ENCODE assay signal across 8 cellular contexts in the genomic region with DNA sequence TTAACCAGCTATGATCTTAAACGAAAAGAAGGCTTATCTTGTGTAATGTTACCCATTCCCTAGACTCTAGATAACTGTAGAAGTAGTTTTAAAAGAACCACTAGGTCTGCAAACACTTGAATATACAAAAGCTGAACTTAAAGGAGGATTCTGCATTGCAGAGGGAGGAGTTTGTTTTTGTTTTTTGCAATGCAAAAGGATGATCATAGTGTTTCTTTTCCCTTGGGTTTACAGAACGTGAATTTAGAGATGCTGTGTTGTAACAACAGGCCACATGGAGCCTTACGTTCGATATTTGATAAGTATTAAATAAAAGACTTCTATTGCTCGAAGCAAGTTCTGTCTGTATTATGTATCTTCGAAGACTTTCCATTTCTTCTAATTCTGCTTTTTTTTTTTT.
A peak's percentile ranks its signal among the peaks of the same experiment; 100 is the strongest.
DNase-seq lines count a peak whose midpoint lies in the region; ATAC-seq and TF ChIP-seq lines count a peak whose summit lies in the region.

No MANE protein-coding gene starts in this region.

- H3K36me3 ChIP-seq in SK-N-SH (replicated peaks in 1 of 2; ENCODE audit: control insufficient read depth in 1 of 2, insufficient read depth in 2 of 2, low read length in 1 of 2) (peaks cover 4 to 8% of the 10 kb centered on the region in 2 experiments), skeletal muscle satellite cell (ENCODE audit: insufficient read depth, low read length) (no peaks in the 10 kb centered on the region)

- no peaks in the 10 kb centered on the region for H3K9me3 ChIP-seq in SK-N-SH
- no peaks in the 10 kb centered on the region for H3K9me3 ChIP-seq in skeletal muscle satellite cell (replicated peaks; ENCODE audit: low read length)

- intact Hi-C loops in lower leg skin (cut with DNase I; ENCODE audit: low total_unique reads), result no loop called here

- no peak for TF ChIP-seq RAD21 in SK-N-SH (IDR thresholded peaks at IDR 0.05; ENCODE audit: low read length)

- H3K27me3 ChIP-seq in SK-N-SH (ENCODE audit: insufficient read depth) (no peaks in the 10 kb centered on the region), skeletal muscle satellite cell (ENCODE audit: control insufficient read depth, insufficient read depth, low read length) (no peaks in the 10 kb centered on the region)

- H3K27ac ChIP-seq in SK-N-SH (ENCODE audit: low read depth in 2 of 2, low read length in 1 of 2), result peak overlapping the region; percentile 5 to 19; a peak in 1 of 4 replicates

- H3K79me2 ChIP-seq in SK-N-SH (ENCODE audit: insufficient read depth), result peaks cover 63% of the 10 kb centered on the region

- CTCF ChIA-PET in SK-N-SH (lab: Yijun Ruan, JAX), result interaction anchor here (1.1 to 1.5 kb wide), 2 partner anchors 75 to 78 kb away, joined by 3 to 8 read pairs; partner anchors contain the start of gene CHD9

- no peak for DNase-seq in SK-N-SH
- peak; percentile 59 for DNase-seq in fibroblast of mammary gland (ENCODE audit: low read depth)
- DNase-seq in lower leg skin (ENCODE audit: low spot score in 2 of 2), result no peak
- DNase-seq in medulla oblongata (ENCODE audit: extremely low spot score), result no peak
- no peak for DNase-seq in DMS153 treated with DMSO at 0.1 percent for 48 hours (lab: John Stamatoyannopoulos, UW; ENCODE audit: unreplicated experiment)

- H3K9me2 ChIP-seq in SK-N-SH, result no peaks in the 10 kb centered on the region

- H3K4me1 ChIP-seq in SK-N-SH (ENCODE audit: control insufficient read depth in 1 of 2, insufficient read depth in 2 of 2, low read depth in 1 of 2, low read length in 1 of 2) (peaks cover 9 to 14% of the 10 kb centered on the region in 2 experiments; a peak in 3 of 4 replicates), skeletal muscle satellite cell (ENCODE audit: control insufficient read depth, insufficient read depth, low read length) (peaks cover 10% of the 10 kb centered on the region)

- H3K9ac ChIP-seq in SK-N-SH, result peak overlapping the region; percentile 82; the same call in 1 of the 2 replicates
- peak overlapping the region; percentile 95 for H3K9ac ChIP-seq in skeletal muscle satellite cell (ENCODE audit: low read depth, low read length)

- TF ChIP-seq EP300 in SK-N-SH (IDR thresholded peaks at IDR 0.05; ENCODE audit: borderline replicate concordance in 1 of 2, low read depth in 1 of 2, low read length in 1 of 2), result no peak

- peaks cover 25% of the 10 kb centered on the region for H3F3A ChIP-seq in SK-N-SH (replicated peaks; ENCODE audit: insufficient read depth)

- ATAC-seq in SK-N-SH treated with all-trans-retinoic acid at 6 μM for 48 hours, result no peak

- peak overlapping the region; percentile 83 to 96; a peak in 2 of 4 replicates for H3K4me3 ChIP-seq in SK-N-SH (ENCODE audit: low read depth in 2 of 2, low read length in 1 of 2)
- peak overlapping the region; percentile 78 for H3K4me3 ChIP-seq in WI38 (ENCODE audit: low read depth, low read length)
- H3K4me3 ChIP-seq in fibroblast of mammary gland (ENCODE audit: control insufficient read depth, low read depth, low read length), result peak overlapping the region; percentile 82
- H3K4me3 ChIP-seq in skeletal muscle satellite cell (ENCODE audit: low read length), result peak overlapping the region; percentile 89
- no peak overlapping the region for H3K4me3 ChIP-seq in lower leg skin (ENCODE audit: low read depth, poor library complexity, severe bottlenecking)

- WGBS in SK-N-SH (ENCODE audit: low lambda C conversion rate), result 93% methylated on average over 6 of the region's 6 CpGs
- 65 to 67% methylated on average over 6 of the region's 6 CpGs for WGBS in lower leg skin, 2 donors

- POLR2A ChIA-PET in SK-N-SH (lab: Yijun Ruan, JAX), result no interaction called here

- H3K4me2 ChIP-seq in SK-N-SH (peak overlapping the region; percentile 86), skeletal muscle satellite cell (ENCODE audit: low read length) (peak overlapping the region; percentile 96)

- peaks cover 19% of the 10 kb centered on the region for H4K20me1 ChIP-seq in SK-N-SH (ENCODE audit: insufficient read depth)

- no peak for TF ChIP-seq CTCF in SK-N-SH (IDR thresholded peaks at IDR 0.05)
- TF ChIP-seq CTCF in WI38 (IDR thresholded peaks at IDR 0.05; ENCODE audit: low read depth, low read length), result no peak
- TF ChIP-seq CTCF in fibroblast of mammary gland (conservative IDR thresholded peaks at IDR 0.05; ENCODE audit: control insufficient read depth, insufficient read depth, low read depth, low read length), result no peak
- TF ChIP-seq CTCF in lower leg skin (IDR thresholded peaks at IDR 0.05), result no peak

- TF ChIP-seq POLR2A in lower leg skin (IDR thresholded peaks at IDR 0.05), result no peak

- H2AFZ ChIP-seq in SK-N-SH (ENCODE audit: low read depth), result no peak overlapping the region

TF ChIP-seq in SK-N-SH, 30 proteins besides CTCF, POLR2A, EP300 and RAD21:
- TF ChIP-seq EZH2phosphoT487 (IDR thresholded peaks at IDR 0.05; ENCODE audit: borderline replicate concordance, low read depth) (no peak), RXRA (IDR thresholded peaks at IDR 0.05; ENCODE audit: borderline replicate concordance, low read depth) (no peak), GATA2 (CRISPR knock-in tag; IDR thresholded peaks at IDR 0.05) (no peak), NRF1 (IDR thresholded peaks at IDR 0.05; ENCODE audit: low read depth, low read length) (no peak), POLR2AphosphoS5 (IDR thresholded peaks at IDR 0.05; ENCODE audit: low read depth, low read length) (no peak), GABPA (IDR thresholded peaks at IDR 0.05; ENCODE audit: low read depth) (no peak), CHD2 (IDR thresholded peaks at IDR 0.05; ENCODE audit: low read length, partially characterized antibody) (no peak), TEAD4 (IDR thresholded peaks at IDR 0.05; ENCODE audit: borderline replicate concordance, insufficient read depth) (no peak), SMC3 (IDR thresholded peaks at IDR 0.05; ENCODE audit: low read depth, low read length) (no peak), ELF1 (IDR thresholded peaks at IDR 0.05) (no peak)
- TF ChIP-seq, protein P1, sequence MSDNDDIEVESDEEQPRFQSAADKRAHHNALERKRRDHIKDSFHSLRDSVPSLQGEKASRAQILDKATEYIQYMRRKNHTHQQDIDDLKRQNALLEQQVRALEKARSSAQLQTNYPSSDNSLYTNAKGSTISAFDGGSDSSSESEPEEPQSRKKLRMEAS (IDR thresholded peaks at IDR 0.05; ENCODE audit: low read depth), result no peak
- TF ChIP-seq, protein P2, sequence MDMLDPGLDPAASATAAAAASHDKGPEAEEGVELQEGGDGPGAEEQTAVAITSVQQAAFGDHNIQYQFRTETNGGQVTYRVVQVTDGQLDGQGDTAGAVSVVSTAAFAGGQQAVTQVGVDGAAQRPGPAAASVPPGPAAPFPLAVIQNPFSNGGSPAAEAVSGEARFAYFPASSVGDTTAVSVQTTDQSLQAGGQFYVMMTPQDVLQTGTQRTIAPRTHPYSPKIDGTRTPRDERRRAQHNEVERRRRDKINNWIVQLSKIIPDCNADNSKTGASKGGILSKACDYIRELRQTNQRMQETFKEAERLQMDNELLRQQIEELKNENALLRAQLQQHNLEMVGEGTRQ (IDR thresholded peaks at IDR 0.05; ENCODE audit: borderline replicate concordance, low read depth, low read length), result no peak
TF ChIP-seq in SK-N-SH: peak in this region for 0.

TF ChIP-seq in SK-N-SH treated with all-trans-retinoic acid at 6 μM for 48 hours, 23 proteins besides CTCF, POLR2A, EP300 and RAD21:
- TF ChIP-seq, protein P3, sequence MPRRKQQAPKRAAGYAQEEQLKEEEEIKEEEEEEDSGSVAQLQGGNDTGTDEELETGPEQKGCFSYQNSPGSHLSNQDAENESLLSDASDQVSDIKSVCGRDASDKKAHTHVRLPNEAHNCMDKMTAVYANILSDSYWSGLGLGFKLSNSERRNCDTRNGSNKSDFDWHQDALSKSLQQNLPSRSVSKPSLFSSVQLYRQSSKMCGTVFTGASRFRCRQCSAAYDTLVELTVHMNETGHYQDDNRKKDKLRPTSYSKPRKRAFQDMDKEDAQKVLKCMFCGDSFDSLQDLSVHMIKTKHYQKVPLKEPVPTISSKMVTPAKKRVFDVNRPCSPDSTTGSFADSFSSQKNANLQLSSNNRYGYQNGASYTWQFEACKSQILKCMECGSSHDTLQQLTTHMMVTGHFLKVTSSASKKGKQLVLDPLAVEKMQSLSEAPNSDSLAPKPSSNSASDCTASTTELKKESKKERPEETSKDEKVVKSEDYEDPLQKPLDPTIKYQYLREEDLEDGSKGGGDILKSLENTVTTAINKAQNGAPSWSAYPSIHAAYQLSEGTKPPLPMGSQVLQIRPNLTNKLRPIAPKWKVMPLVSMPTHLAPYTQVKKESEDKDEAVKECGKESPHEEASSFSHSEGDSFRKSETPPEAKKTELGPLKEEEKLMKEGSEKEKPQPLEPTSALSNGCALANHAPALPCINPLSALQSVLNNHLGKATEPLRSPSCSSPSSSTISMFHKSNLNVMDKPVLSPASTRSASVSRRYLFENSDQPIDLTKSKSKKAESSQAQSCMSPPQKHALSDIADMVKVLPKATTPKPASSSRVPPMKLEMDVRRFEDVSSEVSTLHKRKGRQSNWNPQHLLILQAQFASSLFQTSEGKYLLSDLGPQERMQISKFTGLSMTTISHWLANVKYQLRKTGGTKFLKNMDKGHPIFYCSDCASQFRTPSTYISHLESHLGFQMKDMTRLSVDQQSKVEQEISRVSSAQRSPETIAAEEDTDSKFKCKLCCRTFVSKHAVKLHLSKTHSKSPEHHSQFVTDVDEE (CRISPR knock-in tag; IDR thresholded peaks at IDR 0.05), result no peak
- TF ChIP-seq TCF4 (CRISPR knock-in tag; IDR thresholded peaks at IDR 0.05; ENCODE audit: borderline replicate concordance) (no peak), BACH2 (CRISPR knock-in tag; IDR thresholded peaks at IDR 0.05; ENCODE audit: borderline replicate concordance) (no peak)
